ENCODE assay signal across 8 cellular contexts in the genomic region with DNA sequence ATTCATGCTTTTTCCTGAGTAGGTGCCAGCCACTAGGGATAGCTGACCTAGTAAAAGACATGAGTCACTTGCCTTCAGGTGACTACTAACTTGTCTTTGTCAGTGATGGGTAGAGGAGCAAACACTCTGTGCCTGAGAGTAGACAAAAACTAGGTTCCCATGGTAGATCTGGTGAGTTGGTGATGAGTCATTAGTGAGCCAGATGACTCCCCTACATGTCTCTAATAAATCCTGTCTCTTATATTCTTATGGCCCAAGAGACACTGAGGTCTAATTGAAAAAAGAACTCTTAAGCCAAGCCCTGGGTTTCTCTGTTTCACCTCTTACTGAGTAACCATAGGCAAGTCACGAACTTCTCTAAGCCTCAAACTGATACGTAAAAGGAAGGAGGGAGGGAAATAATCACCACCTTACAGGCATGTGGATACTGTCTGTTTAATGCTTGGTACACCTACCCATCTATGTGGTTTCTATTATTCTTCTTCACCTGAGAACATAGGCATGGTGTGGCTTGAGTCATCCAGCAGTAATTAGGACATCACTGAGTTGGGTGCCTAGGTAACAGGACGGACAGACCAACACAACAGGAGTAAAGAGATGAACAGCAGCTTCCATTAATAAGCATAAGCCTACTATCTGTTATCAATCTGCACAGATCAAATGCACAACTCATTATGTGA. TPM values are rescaled to one million over a fixed set of nuclear protein-coding genes. Genes with fewer than 3 reads are reported as not detected.
DNase-seq lines count a peak whose midpoint lies in the region; ATAC-seq and TF ChIP-seq lines count a peak whose summit lies in the region.

No MANE protein-coding gene starts in this region.

- H3K27me3 ChIP-seq in Panc1 (ENCODE audit: control insufficient read depth, insufficient read depth, low read length) (no peaks in the 10 kb centered on the region), skeletal muscle tissue (ENCODE audit: control insufficient read depth in 3 of 3, insufficient read depth in 3 of 3, low read length in 3 of 3) (no peaks in the 10 kb centered on the region)

- H3K4me1 ChIP-seq in Panc1 (ENCODE audit: control insufficient read depth, insufficient read depth, low read length), result no peaks in the 10 kb centered on the region
- H3K4me1 ChIP-seq in skeletal muscle tissue (ENCODE audit: control insufficient read depth in 3 of 3, insufficient read depth in 3 of 3, low read length in 3 of 3), result peaks cover 7 to 26% (median 14%) of the 10 kb centered on the region in 3 donors

- ATAC-seq in Panc1 (peak; percentile 79), GM18511 (IDR thresholded peaks at IDR 0.05; ENCODE audit: unreplicated experiment) (no peak), HG03439 (IDR thresholded peaks at IDR 0.05; ENCODE audit: unreplicated experiment) (no peak)

- BruUV-seq in Panc1 (replicated peaks; lab: Mats Ljungman, UMichigan), result no TSS peak

- DNase-seq in GM04503 (ENCODE audit: low read depth), result peak; percentile 99
- DNase-seq in Panc1 (ENCODE audit: low read depth, low spot score), result peak; percentile 97
- DNase-seq in epithelial cell of prostate (ENCODE audit: low read depth, low spot score), result peak; percentile 99
- no peak for DNase-seq in mucosa of gallbladder (ENCODE audit: low spot score)
- DNase-seq in OCI-M1 (lab: John Stamatoyannopoulos, UW), result no peak

- H3K4me3 ChIP-seq in Panc1 (ENCODE audit: low read depth in 2 of 2, low read length in 2 of 2) (no peak overlapping the region), skeletal muscle tissue (ENCODE audit: low read length in 3 of 3) (no peak overlapping the region)

- no peaks in the 10 kb centered on the region for H3K9me3 ChIP-seq in Panc1 (ENCODE audit: control insufficient read depth, insufficient read depth, low read depth, low read length)
- H3K9me3 ChIP-seq in skeletal muscle tissue (ENCODE audit: control insufficient read depth in 3 of 3, low read length in 3 of 3), result no peaks in the 10 kb centered on the region

- H3K27ac ChIP-seq in Panc1 (ENCODE audit: low read length) (no peak overlapping the region), epithelial cell of prostate (peak overlapping the region; percentile 99), skeletal muscle tissue (ENCODE audit: low read depth, low read length) (peak overlapping the region; percentile 48)

- H3K36me3 ChIP-seq in Panc1 (ENCODE audit: control insufficient read depth, insufficient read depth, low read length) (peaks cover 5% of the 10 kb centered on the region), skeletal muscle tissue (ENCODE audit: control insufficient read depth in 3 of 3, insufficient read depth in 3 of 3, low read length in 3 of 3) (peaks cover 27 to 71% (median 69%) of the 10 kb centered on the region in 3 donors)

- POLR2A ChIA-PET in Panc1 (lab: Charles Lee), result interaction anchor here (1.0 kb wide), 1 partner anchor 8 kb away, joined by 3 read pairs; no protein-coding TSS in a partner anchor

- no peak for TF ChIP-seq CTCF in Panc1 (IDR thresholded peaks at IDR 0.05)

- in situ Hi-C loops in Panc1 (cut with HindIII; ENCODE audit: low pct_unique_long_range_greater_than_20kb, low sequenced_read_pairs), result no loop called here

- H3K9ac ChIP-seq in skeletal muscle tissue (ENCODE audit: low read depth in 1 of 3, low read length in 3 of 3), result no peak overlapping the region

- intact Hi-C loops in Panc1 (cut with micrococcal nuclease; ENCODE audit: unreplicated experiment), result no loop called here

- CTCF ChIA-PET in Panc1 (lab: Charles Lee), result no interaction called here

RNA-seq across cellular contexts. Expression of a gene that starts 20.3 kb away (rescaled TPM):
- total RNA-seq in Panc1 (2021; ENCODE audit: unreplicated experiment), result 37.4 TPM
- polyA plus RNA-seq in Panc1 (2012; ENCODE audit: insufficient read length), result 19.1 TPM
- total RNA-seq in skeletal muscle tissue, result 3.1 TPM
- total RNA-seq in mucosa of gallbladder, result 14.8 TPM

RNA-seq across cellular contexts. Expression of a gene that starts 25.9 kb away (rescaled TPM):
- total RNA-seq in Panc1 (2021; ENCODE audit: unreplicated experiment), result 76.4 TPM
- polyA plus RNA-seq in Panc1 (2012; ENCODE audit: insufficient read length), result 90.5 TPM
- 44.9 TPM for total RNA-seq in skeletal muscle tissue
- total RNA-seq in mucosa of gallbladder, result 120 TPM

Comparison
In these comparisons a context has a peak if more than half of its experiments do, and no peak if none do; other contexts are left out.
1. DNase-seq: peak in GM04503 (single experiment), Panc1 (single experiment) and epithelial cell of prostate (single experiment); none in mucosa of gallbladder (single experiment) and OCI-M1 (single experiment).